In genomic region chr5:133054697-133055471, GRCh38 we compare ENCODE assay signal across 19 cellular contexts. TPM values are rescaled to one million over a fixed set of nuclear protein-coding genes. Genes with fewer than 3 reads are reported as not detected.
DNase-seq lines count a peak whose midpoint lies in the region; ATAC-seq and TF ChIP-seq lines count a peak whose summit lies in the region.
"Had no signal": no experiment of that assay in that cellular context is flagged by ENCODE, and none has a peak within 500 bp of the region (broad histone marks: within the 10 kb centered on the region; RNA-seq: fewer than 3 reads in every experiment).

No MANE protein-coding gene starts in this region.

- H3K27me3 Mint-ChIP-seq in activated CD4-positive, alpha-beta T cell treated with anti-CD3 and anti-CD28 coated beads, Interleukin-2, amount 10 ng/mL, durations not matched to agents 7 days and 5 days, result no peaks in the 10 kb centered on the region
- H3K27me3 Mint-ChIP-seq in IgD-negative memory B cell (no peaks in the 10 kb centered on the region), nephron progenitor cell (ENCODE audit: low read depth, poor library complexity) (no peaks in the 10 kb centered on the region)
- no peaks in the 10 kb centered on the region for H3K27me3 Mint-ChIP-seq in activated naive CD8-positive, alpha-beta T cell treated with anti-CD3 and anti-CD28 coated beads for 36 hours
- H3K27me3 Mint-ChIP-seq: effector memory CD8-positive, alpha-beta T cell had no signal

- H3K4me1 Mint-ChIP-seq in activated CD4-positive, alpha-beta T cell treated with anti-CD3 and anti-CD28 coated beads, Interleukin-2, amount 10 ng/mL, durations not matched to agents 7 days and 5 days, result peaks cover 61% of the 10 kb centered on the region
- peaks cover 46 to 56% (median 48%) of the 10 kb centered on the region in 3 donors for H3K4me1 Mint-ChIP-seq in IgD-negative memory B cell
- peaks cover 46% of the 10 kb centered on the region for H3K4me1 Mint-ChIP-seq in activated naive CD8-positive, alpha-beta T cell treated with anti-CD3 and anti-CD28 coated beads for 36 hours
- peaks cover 40% of the 10 kb centered on the region for H3K4me1 Mint-ChIP-seq in nephron progenitor cell

- POLR2A ChIA-PET in activated CD4-positive, alpha-beta T cell treated with anti-CD3 and anti-CD28 coated beads, Interleukin-2, amount 10 ng/mL, durations not matched to agents 7 days and 5 days (lab: Charles Lee), result no interaction called here

- no peak for DNase-seq in activated CD4-positive, alpha-beta T cell treated with anti-CD3 and anti-CD28 coated beads, Interleukin-2, amount 10 ng/mL, durations not matched to agents 7 days and 5 days
- no peak for DNase-seq in activated CD4-positive, alpha-beta T cell treated with anti-CD3 and anti-CD28 coated beads, Interleukin-2, amount 50 U/mL, for 48 hours
- no peak for DNase-seq in activated naive CD8-positive, alpha-beta T cell treated with anti-CD3 and anti-CD28 coated beads for 36 hours
- DNase-seq in nephron progenitor cell (no peak), DMS53 treated with DMSO at 0.1 percent for 48 hours (lab: John Stamatoyannopoulos, UW; ENCODE audit: unreplicated experiment) (no peak), kidney tubule cell (ENCODE audit: low spot score) (no peak), left lobe of liver (ENCODE audit: low spot score) (no peak)
- DNase-seq: ACHN; caudate nucleus; effector memory CD8-positive, alpha-beta T cell; GM23248; left ventricle myocardium superior; NCI-H1092; NCI-H2171 treated with DMSO at 0.1 percent for 48 hours; retina; SHP77; tibial artery had no signal

- TF ChIP-seq CTCF in nephron progenitor cell (IDR thresholded peaks at IDR 0.05), result no peak

- H3K4me3 Mint-ChIP-seq in activated CD4-positive, alpha-beta T cell treated with anti-CD3 and anti-CD28 coated beads, Interleukin-2, amount 10 ng/mL, durations not matched to agents 7 days and 5 days, result peak overlapping the region; percentile 16
- H3K4me3 Mint-ChIP-seq in IgD-negative memory B cell, result peak overlapping the region; percentile 31 to 96 (median 65)
- peak overlapping the region; percentile 55 for H3K4me3 Mint-ChIP-seq in activated naive CD8-positive, alpha-beta T cell treated with anti-CD3 and anti-CD28 coated beads for 36 hours
- H3K4me3 Mint-ChIP-seq in nephron progenitor cell, result peak overlapping the region; percentile 92

- no peak overlapping the region for H3K27ac Mint-ChIP-seq in activated CD4-positive, alpha-beta T cell treated with anti-CD3 and anti-CD28 coated beads, Interleukin-2, amount 10 ng/mL, durations not matched to agents 7 days and 5 days
- peak overlapping the region in 2 of 3 donors; percentile 25 to 64 for H3K27ac Mint-ChIP-seq in IgD-negative memory B cell
- H3K27ac Mint-ChIP-seq in activated naive CD8-positive, alpha-beta T cell treated with anti-CD3 and anti-CD28 coated beads for 36 hours, result no peak overlapping the region
- no peak overlapping the region for H3K27ac Mint-ChIP-seq in nephron progenitor cell

- peaks cover 18% of the 10 kb centered on the region for H3K36me3 Mint-ChIP-seq in activated CD4-positive, alpha-beta T cell treated with anti-CD3 and anti-CD28 coated beads, Interleukin-2, amount 10 ng/mL, durations not matched to agents 7 days and 5 days (ENCODE audit: low read depth)
- H3K36me3 Mint-ChIP-seq in IgD-negative memory B cell, result peaks cover 1% of the 10 kb centered on the region
- peaks cover 35% of the 10 kb centered on the region for H3K36me3 Mint-ChIP-seq in activated naive CD8-positive, alpha-beta T cell treated with anti-CD3 and anti-CD28 coated beads for 36 hours
- peaks cover 40% of the 10 kb centered on the region for H3K36me3 Mint-ChIP-seq in nephron progenitor cell (ENCODE audit: low read depth)

- no peak for ATAC-seq in left lobe of liver
- ATAC-seq: activated naive CD4-positive, alpha-beta T cell treated with anti-CD3 and anti-CD28 coated beads, Interleukin-2, amount 50 U/mL, for 72 hours; effector memory CD8-positive, alpha-beta T cell; left ventricle myocardium superior had no signal

- no peaks in the 10 kb centered on the region for H3K9me3 Mint-ChIP-seq in activated CD4-positive, alpha-beta T cell treated with anti-CD3 and anti-CD28 coated beads, Interleukin-2, amount 10 ng/mL, durations not matched to agents 7 days and 5 days
- H3K9me3 Mint-ChIP-seq in IgD-negative memory B cell (no peaks in the 10 kb centered on the region), nephron progenitor cell (peaks cover 4% of the 10 kb centered on the region)
- H3K9me3 Mint-ChIP-seq in activated naive CD8-positive, alpha-beta T cell treated with anti-CD3 and anti-CD28 coated beads for 36 hours, result no peaks in the 10 kb centered on the region
- H3K9me3 Mint-ChIP-seq: activated naive CD4-positive, alpha-beta T cell treated with anti-CD3 and anti-CD28 coated beads, Interleukin-2, amount 50 U/mL, for 72 hours; effector memory CD8-positive, alpha-beta T cell had no signal

- CTCF ChIA-PET in activated CD4-positive, alpha-beta T cell treated with anti-CD3 and anti-CD28 coated beads, Interleukin-2, amount 10 ng/mL, durations not matched to agents 7 days and 5 days (lab: Charles Lee), result no interaction called here

RNA-seq across cellular contexts. Expression of gene HSPA4, which starts 3.1 kb away (rescaled TPM):
- 10 to 100 TPM; 89.5 to 95.4 TPM for total RNA-seq in activated CD4-positive, alpha-beta T cell treated with anti-CD3 and anti-CD28 coated beads, Interleukin-2, amount 10 ng/mL, durations not matched to agents 7 days and 5 days
- polyA plus RNA-seq in IgD-negative memory B cell, result 69.5 TPM
- total RNA-seq in activated naive CD8-positive, alpha-beta T cell treated with anti-CD3 and anti-CD28 coated beads for 36 hours, result 100 to 1,000 TPM; 296 to 302 TPM
- total RNA-seq in left lobe of liver, result 30.8 TPM

RNA-seq across cellular contexts. Expression of gene ZCCHC10, which starts 28.5 kb away (rescaled TPM):
- 10 to 100 TPM; 27.8 to 31.9 TPM for total RNA-seq in activated CD4-positive, alpha-beta T cell treated with anti-CD3 and anti-CD28 coated beads, Interleukin-2, amount 10 ng/mL, durations not matched to agents 7 days and 5 days
- polyA plus RNA-seq in IgD-negative memory B cell, result 84.6 TPM
- total RNA-seq in activated naive CD8-positive, alpha-beta T cell treated with anti-CD3 and anti-CD28 coated beads for 36 hours, result 10 to 100 TPM; 31.2 to 33.5 TPM
- total RNA-seq in left lobe of liver, result 8.3 TPM

Comparison
In these comparisons a context has a peak if more than half of its experiments do, and no peak if none do; other contexts are left out.
1. H3K27ac Mint-ChIP-seq: peak in IgD-negative memory B cell (2 of 3); none in activated CD4-positive, alpha-beta T cell treated with anti-CD3 and anti-CD28 coated beads, Interleukin-2, amount 10 ng/mL, durations not matched to agents 7 days and 5 days (single experiment), activated naive CD8-positive, alpha-beta T cell treated with anti-CD3 and anti-CD28 coated beads for 36 hours (single experiment) and nephron progenitor cell (single experiment).
2. H3K4me3 Mint-ChIP-seq: peak in every context shown above with its lines; median percentile 92 in nephron progenitor cell; 65 in IgD-negative memory B cell; 55 in activated naive CD8-positive, alpha-beta T cell treated with anti-CD3 and anti-CD28 coated beads for 36 hours; 16 in activated CD4-positive, alpha-beta T cell treated with anti-CD3 and anti-CD28 coated beads, Interleukin-2, amount 10 ng/mL, durations not matched to agents 7 days and 5 days.